18 cellular contexts compared by ENCODE assay signal in genomic region chr19:43626838-43627237, GRCh38. TPM values are rescaled to one million over a fixed set of nuclear protein-coding genes. Genes with fewer than 3 reads are reported as not detected.
"Had no signal": no experiment of that assay in that cellular context is flagged by ENCODE, and none has a peak within 500 bp of the region (broad histone marks: within the 10 kb centered on the region; RNA-seq: fewer than 3 reads in every experiment).

No MANE protein-coding gene starts in this region.

- H3K9me3 Mint-ChIP-seq: central memory CD8-positive, alpha-beta T cell; naive thymus-derived CD4-positive, alpha-beta T cell; stimulated activated memory B cell treated with anti-CD40 and anti-IgM and Interleukin-4, amounts not matched to agents 10 μg/mL and 1 μg/mL and 100 μg/mL, for 72 hours; stimulated activated naive CD8-positive, alpha-beta T cell treated with anti-CD3 and anti-CD28 coated beads, Interleukin-15, Interleukin-2, amounts not matched to agents 100 ng/mL and 50 ng/mL, for 24 hours had no signal

- ATAC-seq: foreskin keratinocyte; naive thymus-derived CD4-positive, alpha-beta T cell; psoas muscle; stimulated activated memory B cell treated with anti-CD40 and anti-IgM and Interleukin-4, amounts not matched to agents 10 μg/mL and 1 μg/mL and 100 μg/mL, for 72 hours had no signal

- H3K4me3 Mint-ChIP-seq: central memory CD8-positive, alpha-beta T cell; stimulated activated memory B cell treated with anti-CD40 and anti-IgM and Interleukin-4, amounts not matched to agents 10 μg/mL and 1 μg/mL and 100 μg/mL, for 72 hours; stimulated activated naive CD8-positive, alpha-beta T cell treated with anti-CD3 and anti-CD28 coated beads, Interleukin-15, Interleukin-2, amounts not matched to agents 100 ng/mL and 50 ng/mL, for 24 hours had no signal

- H3K27ac ChIP-seq: foreskin keratinocyte, hepatocyte, psoas muscle, spleen, tibial artery, upper lobe of left lung, uterus had no signal

- H3K36me3 Mint-ChIP-seq: stimulated activated memory B cell treated with anti-CD40 and anti-IgM and Interleukin-4, amounts not matched to agents 10 μg/mL and 1 μg/mL and 100 μg/mL, for 72 hours had no signal

- H3K4me3 ChIP-seq: hepatocyte, psoas muscle, spleen, tibial artery, upper lobe of left lung, uterus had no signal

- H3K27me3 ChIP-seq: foreskin keratinocyte, hepatocyte, upper lobe of left lung, uterus had no signal

- H3K4me1 ChIP-seq: tibial artery, uterus had no signal

- H3K9me3 ChIP-seq: psoas muscle, spleen, tibial artery, upper lobe of left lung, uterus had no signal

- H3K27ac Mint-ChIP-seq: stimulated activated memory B cell treated with anti-CD40 and anti-IgM and Interleukin-4, amounts not matched to agents 10 μg/mL and 1 μg/mL and 100 μg/mL, for 72 hours; stimulated activated naive CD8-positive, alpha-beta T cell treated with anti-CD3 and anti-CD28 coated beads, Interleukin-15, Interleukin-2, amounts not matched to agents 100 ng/mL and 50 ng/mL, for 24 hours had no signal

- H3K36me3 ChIP-seq: spleen, tibial artery, upper lobe of left lung, uterus had no signal

- DNase-seq: foreskin keratinocyte; kidney glomerular epithelial cell; psoas muscle; retina; spleen; stimulated activated CD4-positive, alpha-beta T cell treated with anti-CD3 and anti-CD28 coated beads, Interleukin-1b, Interleukin-23, amount 100 ng/mL, for 48 hours; stimulated activated CD4-positive, alpha-beta T cell treated with anti-CD3 and anti-CD28 coated beads, Interleukin-4, amount 100 ng/mL, for 24 hours; tibial artery; upper lobe of left lung; uterus had no signal

RNA-seq across cellular contexts. Expression of gene SRRM5, which starts 14.9 kb away (rescaled TPM):
- total RNA-seq: lung microvascular endothelial cell, skeletal muscle tissue, temporal lobe had no signal
